Comparison of ENCODE assay signal across 8 cellular contexts in genomic region chr5:41924872-41925554, GRCh38. TPM values are rescaled to one million over a fixed set of nuclear protein-coding genes. Genes with fewer than 3 reads are reported as not detected.
DNase-seq lines count a peak whose midpoint lies in the region; ATAC-seq and TF ChIP-seq lines count a peak whose summit lies in the region.

FBXO4 (plus strand) TSS chr5:41925281; CDS start chr5:41925310, 29 bp downstream.

- DNase-seq in Ammon's horn (ENCODE audit: low spot score) = peak; percentile 92
- peak; percentile 46 for DNase-seq in NCI-H510A (lab: John Stamatoyannopoulos, UW)
- peak; percentile 77 to 80 for DNase-seq in activated CD4-positive, alpha-beta T cell treated with anti-CD3 and anti-CD28 coated beads for 24 hours (ENCODE audit: low read depth in 2 of 2)
- peak; percentile 94 for DNase-seq in chondrocyte (ENCODE audit: low spot score)
- peak; percentile 90 for DNase-seq in stimulated activated CD4-positive, alpha-beta T cell treated with anti-CD3 and anti-CD28 coated beads, Interleukin-1b, Interleukin-23, amount 100 ng/mL, for 48 hours

- H3K27ac Mint-ChIP-seq in chondrocyte (ENCODE audit: unreplicated experiment) = peak within 1 kb of the TSS; percentile 89

- peak; percentile 85 for ATAC-seq in GM19043 (IDR thresholded peaks at IDR 0.05; ENCODE audit: low read depth, unreplicated experiment)
- peak; percentile 89 for ATAC-seq in HG03354 (IDR thresholded peaks at IDR 0.05; ENCODE audit: poor library complexity, severe bottlenecking, unreplicated experiment)

- H3K9me3 Mint-ChIP-seq in chondrocyte (ENCODE audit: low read depth) = no peaks in the 10 kb centered on the region

- H3K27me3 ChIP-seq in layer of hippocampus (ENCODE audit: control insufficient read depth, insufficient read depth, low read length) = no peaks in the 10 kb centered on the region

- TF ChIP-seq CTCF in chondrocyte (IDR thresholded peaks at IDR 0.05) = peak; percentile 78

- peak within 1 kb of the TSS; percentile 86 for H3K4me3 Mint-ChIP-seq in chondrocyte (ENCODE audit: unreplicated experiment)

- H3K27ac ChIP-seq in layer of hippocampus (ENCODE audit: low read depth, low read length) = peak within 1 kb of the TSS; percentile 76

- no peaks in the 10 kb centered on the region for H3K27me3 Mint-ChIP-seq in chondrocyte (ENCODE audit: low read depth)

- peaks cover 24% of the 10 kb centered on the region for H3K4me1 Mint-ChIP-seq in chondrocyte (ENCODE audit: low read depth)

- H3K36me3 Mint-ChIP-seq in chondrocyte (ENCODE audit: low read depth) = no peaks in the 10 kb centered on the region

RNA-seq across cellular contexts. Expression of gene FBXO4, which starts in this region (rescaled TPM):
- total RNA-seq in chondrocyte = 6.7 to 11.4 TPM (median 9.3 TPM) in 3 replicates

Comparison
In these comparisons a context has a peak if more than half of its experiments do, and no peak if none do; other contexts are left out.
1. Peak in every context shown above with its lines: DNase-seq, ATAC-seq and H3K27ac ChIP-seq.